In genomic region chr18:36130039-36130831, GRCh38 we compare ENCODE assay signal across 1 cellular context.
A peak's percentile ranks its signal among the peaks of the same experiment; 100 is the strongest.
TF ChIP-seq lines count a peak whose summit lies in the region.

No MANE protein-coding gene starts in this region.

TF ChIP-seq in HepG2, 621 proteins besides CTCF, POLR2A, EP300 and RAD21 (continued from another document):
- TF ChIP-seq SOX6 (IDR thresholded peaks at IDR 0.05) (no peak), SOX6 (CRISPR knock-in tag; IDR thresholded peaks at IDR 0.05) (no peak), ZFYVE20 (CRISPR knock-in tag; IDR thresholded peaks at IDR 0.05; ENCODE audit: borderline replicate concordance, low read depth) (no peak), ETV6 (CRISPR knock-in tag; conservative IDR thresholded peaks at IDR 0.05) (no peak), ZNF770 (CRISPR knock-in tag; IDR thresholded peaks at IDR 0.05) (no peak), ZSCAN30 (CRISPR knock-in tag; IDR thresholded peaks at IDR 0.05) (no peak), ATF1 (CRISPR knock-in tag; IDR thresholded peaks at IDR 0.05) (peak; percentile 3; the same call in 1 of the 2 replicates), ZNF891 (CRISPR knock-in tag; IDR thresholded peaks at IDR 0.05) (no peak), EED (CRISPR knock-in tag; IDR thresholded peaks at IDR 0.05) (no peak), NFE2 (CRISPR knock-in tag; IDR thresholded peaks at IDR 0.05) (no peak)
TF ChIP-seq in HepG2: peak in this region for 34.
